8 cellular contexts compared by ENCODE assay signal in genomic region chr2:120343433-120344105, GRCh38. TPM values are rescaled to one million over a fixed set of nuclear protein-coding genes. Genes with fewer than 3 reads are reported as not detected.
DNase-seq lines count a peak whose midpoint lies in the region; ATAC-seq, FAIRE-seq and TF ChIP-seq lines count a peak whose summit lies in the region.

No MANE protein-coding gene starts in this region.

- H3K4ac ChIP-seq in neuronal stem cell (ENCODE audit: low read length), result no peak overlapping the region

- TF ChIP-seq CTCF in OCI-LY1 (IDR thresholded peaks at IDR 0.05; ENCODE audit: low read length), result peak; percentile 74

- H3K9me3 ChIP-seq in OCI-LY1 (ENCODE audit: low read length) (no peaks in the 10 kb centered on the region), neuronal stem cell (replicated peaks in 1 of 2; ENCODE audit: control insufficient read depth in 2 of 2, insufficient read depth in 1 of 2, low read depth in 1 of 2, low read length in 2 of 2) (peaks cover 0 to 2% of the 10 kb centered on the region in 2 donors)

- no peak overlapping the region for H2AK5ac ChIP-seq in neuronal stem cell (ENCODE audit: low read depth, low read length)

- H3K36me3 ChIP-seq in OCI-LY1 (ENCODE audit: insufficient read depth, low read length) (no peaks in the 10 kb centered on the region), neuronal stem cell (replicated peaks in 1 of 2; ENCODE audit: control insufficient read depth in 2 of 2, insufficient read depth in 2 of 2, low read length in 2 of 2) (no peaks in the 10 kb centered on the region)

- H3K79me1 ChIP-seq in neuronal stem cell (ENCODE audit: low read depth, low read length), result peaks cover 3% of the 10 kb centered on the region

- H3K4me1 ChIP-seq in OCI-LY1 (ENCODE audit: insufficient read depth, low read length, severe bottlenecking), result peaks cover 21% of the 10 kb centered on the region
- peaks cover 10 to 11% of the 10 kb centered on the region in 2 donors for H3K4me1 ChIP-seq in neuronal stem cell (ENCODE audit: control insufficient read depth in 2 of 2, insufficient read depth in 1 of 2, low read depth in 1 of 2, low read length in 2 of 2)

- peak overlapping the region; percentile 22 for H3K18ac ChIP-seq in neuronal stem cell (ENCODE audit: low read length)

- H3K9me2 ChIP-seq in OCI-LY1 (ENCODE audit: low read depth, low read length), result no peaks in the 10 kb centered on the region

- no peak overlapping the region for H2BK120ac ChIP-seq in neuronal stem cell (ENCODE audit: low read depth, low read length)

- H3K27me3 ChIP-seq in OCI-LY1 (ENCODE audit: insufficient read depth, low read length) (0 out of 2 replicates have a peak, but pooled peaks cover 7% of the 10 kb centered on the region), neuronal stem cell (ENCODE audit: control insufficient read depth in 3 of 3, insufficient read depth in 3 of 3, low read depth in 1 of 3, low read length in 3 of 3) (peaks cover 43 to 95% (median 74%) of the 10 kb centered on the region in 3 experiments)

- no peak overlapping the region for H2BK15ac ChIP-seq in neuronal stem cell (ENCODE audit: low read length)

- no peaks in the 10 kb centered on the region for H3K79me2 ChIP-seq in OCI-LY1 (ENCODE audit: insufficient read depth, low read length)

- no peak overlapping the region for H4K8ac ChIP-seq in neuronal stem cell (ENCODE audit: low read depth, low read length)

- no peak overlapping the region for H3K9ac ChIP-seq in OCI-LY1 (ENCODE audit: low read length)
- H3K9ac ChIP-seq in neuronal stem cell (ENCODE audit: low read depth, low read length, poor library complexity), result no peak overlapping the region

- H2AFZ ChIP-seq in OCI-LY1 (ENCODE audit: low read length), result no peak overlapping the region
- H2AFZ ChIP-seq in neuronal stem cell (ENCODE audit: low read length), result peak overlapping the region; percentile 75

- WGBS in neuronal stem cell (ENCODE audit: extremely low coverage in 2 of 2, insufficient read length in 2 of 2, insufficient replicate concordance in 1 of 2), 2 donors, result no CpG with 5 or more reads among the region's 43 CpGs

- no peaks in the 10 kb centered on the region for H3F3A ChIP-seq in OCI-LY1 (ENCODE audit: insufficient read depth, low read length)

- H3K4me3 ChIP-seq in OCI-LY1 (ENCODE audit: low read depth, low read length, poor library complexity, severe bottlenecking) (no peak overlapping the region), neuronal stem cell (ENCODE audit: low read length in 2 of 2) (no peak overlapping the region)

- no peak overlapping the region for H3K27ac ChIP-seq in OCI-LY1 (ENCODE audit: low read depth, low read length, poor library complexity, severe bottlenecking)
- H3K27ac ChIP-seq in neuronal stem cell (replicated peaks; ENCODE audit: low read length), result no peak overlapping the region
- no peak overlapping the region for H3K27ac ChIP-seq in substantia nigra (ENCODE audit: low read depth, low read length, poor library complexity, severe bottlenecking)

- ATAC-seq in HG02938 (IDR thresholded peaks at IDR 0.05; ENCODE audit: unreplicated experiment) (peak; percentile 46), GM21528 (IDR thresholded peaks at IDR 0.05; ENCODE audit: low FRiP score, unreplicated experiment) (no peak)

- peak overlapping the region; percentile 21 for H3K14ac ChIP-seq in neuronal stem cell (ENCODE audit: low read length)

- DNase-seq in EH (ENCODE audit: low read depth) (peak; percentile 80), frontal cortex (ENCODE audit: low spot score in 2 of 2) (peak; percentile 84 to 90), neuronal stem cell (ENCODE audit: low spot score) (peak; percentile 75), substantia nigra (lab: John Stamatoyannopoulos, UW) (peak in 47 of 49 donors; percentile 18 to 84 (median 67))
- peak; percentile 24 for DNase-seq in activated gamma-delta T cell treated with anti-CD3 and anti-CD28 coated beads, Interleukin-2, amount 50 U/mL, for 16 hours (ENCODE audit: low read depth)

- no peak overlapping the region for H2BK12ac ChIP-seq in neuronal stem cell (ENCODE audit: low read length)

- H4K91ac ChIP-seq in neuronal stem cell (ENCODE audit: low read depth, low read length, poor library complexity), result no peak overlapping the region

- no peak overlapping the region for H2BK5ac ChIP-seq in neuronal stem cell (ENCODE audit: low read length)

- no peak for FAIRE-seq in frontal cortex (lab: Jason Lieb, UNC)

- H3K4me2 ChIP-seq in OCI-LY1 (ENCODE audit: low read length) (peak overlapping the region; percentile 16; the same call in 1 of the 2 replicates), neuronal stem cell (ENCODE audit: insufficient read depth, low read length, poor library complexity, severe bottlenecking) (peak overlapping the region; percentile 29)

- no peaks in the 10 kb centered on the region for H4K20me1 ChIP-seq in OCI-LY1 (ENCODE audit: insufficient read depth, low read length)

- H3K23ac ChIP-seq in neuronal stem cell (ENCODE audit: low read depth, low read length, poor library complexity), result no peak overlapping the region

RNA-seq across cellular contexts. Expression of gene INHBB, which starts 2.4 kb away (rescaled TPM):
- 3.3 TPM for total RNA-seq in frontal cortex
- polyA plus RNA-seq in neuronal stem cell (2013, experiment 1 of 2), result not detected
- polyA plus RNA-seq in neuronal stem cell (2013, experiment 2 of 2), result 0.01 TPM

Comparison
In these comparisons a context has a peak if more than half of its experiments do, and no peak if none do; other contexts are left out.
1. DNase-seq: peak in every context shown above with its lines; median percentile 87 in frontal cortex; 80 in EH; 75 in neuronal stem cell; 67 in substantia nigra; 24 in activated gamma-delta T cell treated with anti-CD3 and anti-CD28 coated beads, Interleukin-2, amount 50 U/mL, for 16 hours.